ENCODE assay signal across 8 cellular contexts in the genomic region with DNA sequence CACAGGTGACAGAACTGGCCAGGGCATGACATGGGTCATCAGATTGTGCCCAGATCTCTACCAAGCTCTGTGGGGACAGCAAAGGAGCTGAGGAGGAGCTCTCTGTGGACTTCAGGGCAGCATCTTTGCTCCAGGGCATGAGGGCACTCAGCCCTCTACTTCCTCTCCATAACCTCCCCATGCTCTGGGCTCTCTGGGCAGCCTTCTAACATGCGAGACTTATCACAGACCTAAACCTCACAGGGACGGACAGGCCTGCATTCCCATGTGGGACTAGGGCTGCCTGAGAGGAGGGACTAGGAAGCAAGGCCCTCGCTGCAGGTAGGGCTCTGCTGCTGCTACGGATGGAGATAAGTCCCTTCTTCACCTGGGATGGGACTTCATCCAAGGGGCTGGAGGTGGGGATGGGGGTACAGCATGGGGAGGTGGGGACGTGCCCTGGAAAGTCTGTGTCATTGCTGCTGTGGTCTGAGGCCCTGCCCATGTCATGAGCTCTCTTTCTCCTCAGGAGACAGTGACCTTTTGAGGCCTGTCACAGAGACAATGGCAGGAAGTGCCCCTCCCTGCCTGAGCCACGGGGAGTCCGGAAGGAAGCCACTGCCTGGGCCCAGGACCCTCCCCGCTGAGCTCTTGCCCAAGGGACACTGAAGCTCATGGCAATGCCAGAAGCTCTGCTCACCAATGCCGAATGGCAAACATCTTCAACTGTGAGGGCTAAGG. TPM values are rescaled to one million over a fixed set of nuclear protein-coding genes. Genes with fewer than 3 reads are reported as not detected.
DNase-seq lines count a peak whose midpoint lies in the region; ATAC-seq and TF ChIP-seq lines count a peak whose summit lies in the region.

No MANE protein-coding gene starts in this region.

- H3K4me3 ChIP-seq in sigmoid colon: no peak overlapping the region

- peaks cover 0 to 41% (median 33%) of the 10 kb centered on the region in 4 donors for H3K4me1 ChIP-seq in sigmoid colon

- H3K4me3 Mint-ChIP-seq in activated CD8-positive, alpha-beta memory T cell treated with anti-CD3 and anti-CD28 coated beads, Interleukin-2, amount 10 ng/mL, durations not matched to agents 7 days and 5 days: peak overlapping the region; percentile 40

- intact Hi-C loops in Right ventricle myocardium inferior (cut with DNase I) (loop anchor here (5.0 kb wide), 1 partner anchor 41 kb away; no protein-coding TSS in a partner anchor), cardiac septum (cut with DNase I) (loop anchor here (5.0 kb wide), 1 partner anchor 36 kb away; no protein-coding TSS in a partner anchor), sigmoid colon (cut with DNase I) (no loop called here)

- DNase-seq in Right ventricle myocardium inferior (ENCODE audit: missing footprints) (peak; percentile 75), cardiac septum (ENCODE audit: low spot score) (no peak), sigmoid colon (no peak), cerebellar nuclear complex (lab: John Stamatoyannopoulos, UW) (no peak), NCI-H748 treated with DMSO at 0.1 percent for 48 hours (lab: John Stamatoyannopoulos, UW) (no peak)
- peak; percentile 90 for DNase-seq in activated CD8-positive, alpha-beta memory T cell treated with anti-CD3 and anti-CD28 coated beads, Interleukin-2, amount 10 ng/mL, durations not matched to agents 7 days and 5 days
- peak in 4 of 6 experiments; percentile 14 to 49 (median 37) for DNase-seq in stimulated activated naive CD4-positive, alpha-beta T cell (lab: John Stamatoyannopoulos, UW)

- no peaks in the 10 kb centered on the region for H3K27me3 Mint-ChIP-seq in activated CD8-positive, alpha-beta memory T cell treated with anti-CD3 and anti-CD28 coated beads, Interleukin-2, amount 10 ng/mL, durations not matched to agents 7 days and 5 days

- peak overlapping the region; percentile 49 for H3K27ac ChIP-seq in layer of hippocampus (ENCODE audit: low read depth, low read length)
- peak overlapping the region in 2 of 4 donors; percentile 12 to 19 for H3K27ac ChIP-seq in sigmoid colon

- H3K9me3 Mint-ChIP-seq in activated CD8-positive, alpha-beta memory T cell treated with anti-CD3 and anti-CD28 coated beads, Interleukin-2, amount 10 ng/mL, durations not matched to agents 7 days and 5 days (ENCODE audit: low read depth): no peaks in the 10 kb centered on the region

- TF ChIP-seq CTCF in sigmoid colon (IDR thresholded peaks at IDR 0.05): no peak

- H3K4me1 Mint-ChIP-seq in activated CD8-positive, alpha-beta memory T cell treated with anti-CD3 and anti-CD28 coated beads, Interleukin-2, amount 10 ng/mL, durations not matched to agents 7 days and 5 days: peaks cover 41% of the 10 kb centered on the region

- peak overlapping the region; percentile 93 for H3K27ac Mint-ChIP-seq in activated CD8-positive, alpha-beta memory T cell treated with anti-CD3 and anti-CD28 coated beads, Interleukin-2, amount 10 ng/mL, durations not matched to agents 7 days and 5 days

- TF ChIP-seq EP300 in sigmoid colon (IDR thresholded peaks at IDR 0.05): no peak

- no peaks in the 10 kb centered on the region for H3K27me3 ChIP-seq in layer of hippocampus (ENCODE audit: control insufficient read depth, insufficient read depth, low read length)
- H3K27me3 ChIP-seq in sigmoid colon: no peaks in the 10 kb centered on the region

- CTCF ChIA-PET in activated CD8-positive, alpha-beta memory T cell treated with anti-CD3 and anti-CD28 coated beads, Interleukin-2, amount 10 ng/mL, durations not matched to agents 7 days and 5 days (lab: Charles Lee): interaction anchor here (1.0 to 2.2 kb wide), 6 partner anchors 14 to 385 kb away, joined by 3 to 9 read pairs (median 5); no protein-coding TSS in a partner anchor

- peaks cover 0 to 17% (median 0%) of the 10 kb centered on the region in 4 donors for H3K36me3 ChIP-seq in sigmoid colon

- peak; percentile 39 for ATAC-seq in Right ventricle myocardium inferior
- peak; percentile 96 for ATAC-seq in activated CD8-positive, alpha-beta memory T cell treated with anti-CD3 and anti-CD28 coated beads, Interleukin-2, amount 10 ng/mL, durations not matched to agents 7 days and 5 days

- 51 to 74% methylated on average over 9 of the region's 9 CpGs for WGBS in sigmoid colon, 2 donors

- no peak for TF ChIP-seq POLR2A in sigmoid colon (IDR thresholded peaks at IDR 0.05)

- no peaks in the 10 kb centered on the region for H3K9me3 ChIP-seq in sigmoid colon

- peaks cover 2% of the 10 kb centered on the region for H3K36me3 Mint-ChIP-seq in activated CD8-positive, alpha-beta memory T cell treated with anti-CD3 and anti-CD28 coated beads, Interleukin-2, amount 10 ng/mL, durations not matched to agents 7 days and 5 days

RNA-seq across cellular contexts. Expression of a gene that starts 44.1 kb away (rescaled TPM):
- total RNA-seq in Right ventricle myocardium inferior (19.6 TPM), cardiac septum (22.2 TPM), sigmoid colon (10 to 100 TPM in 2 of 4 donors, 1 to 10 TPM in 2; 6.4 to 19.5 (median 11.7) TPM)
- 10 to 100 TPM in 1 of 2 experiments, 1 to 10 TPM in 1; 8.6 to 11.6 TPM for total RNA-seq in activated CD8-positive, alpha-beta memory T cell treated with anti-CD3 and anti-CD28 coated beads, Interleukin-2, amount 10 ng/mL, durations not matched to agents 7 days and 5 days
- 10 to 100 TPM in 1 of 3 donors, 1 to 10 TPM in 2; 1.8 to 11.3 (median 2.3) TPM for polyA plus RNA-seq in sigmoid colon

Comparison
In these comparisons a context has a peak if more than half of its experiments do, and no peak if none do; other contexts are left out.
1. DNase-seq: peak in Right ventricle myocardium inferior (single experiment), activated CD8-positive, alpha-beta memory T cell treated with anti-CD3 and anti-CD28 coated beads, Interleukin-2, amount 10 ng/mL, durations not matched to agents 7 days and 5 days (single experiment) and stimulated activated naive CD4-positive, alpha-beta T cell (4 of 6); none in cardiac septum (single experiment), sigmoid colon (single experiment), cerebellar nuclear complex (0 of 2) and NCI-H748 treated with DMSO at 0.1 percent for 48 hours (single experiment).